20 cellular contexts compared by ENCODE assay signal in the genomic region with DNA sequence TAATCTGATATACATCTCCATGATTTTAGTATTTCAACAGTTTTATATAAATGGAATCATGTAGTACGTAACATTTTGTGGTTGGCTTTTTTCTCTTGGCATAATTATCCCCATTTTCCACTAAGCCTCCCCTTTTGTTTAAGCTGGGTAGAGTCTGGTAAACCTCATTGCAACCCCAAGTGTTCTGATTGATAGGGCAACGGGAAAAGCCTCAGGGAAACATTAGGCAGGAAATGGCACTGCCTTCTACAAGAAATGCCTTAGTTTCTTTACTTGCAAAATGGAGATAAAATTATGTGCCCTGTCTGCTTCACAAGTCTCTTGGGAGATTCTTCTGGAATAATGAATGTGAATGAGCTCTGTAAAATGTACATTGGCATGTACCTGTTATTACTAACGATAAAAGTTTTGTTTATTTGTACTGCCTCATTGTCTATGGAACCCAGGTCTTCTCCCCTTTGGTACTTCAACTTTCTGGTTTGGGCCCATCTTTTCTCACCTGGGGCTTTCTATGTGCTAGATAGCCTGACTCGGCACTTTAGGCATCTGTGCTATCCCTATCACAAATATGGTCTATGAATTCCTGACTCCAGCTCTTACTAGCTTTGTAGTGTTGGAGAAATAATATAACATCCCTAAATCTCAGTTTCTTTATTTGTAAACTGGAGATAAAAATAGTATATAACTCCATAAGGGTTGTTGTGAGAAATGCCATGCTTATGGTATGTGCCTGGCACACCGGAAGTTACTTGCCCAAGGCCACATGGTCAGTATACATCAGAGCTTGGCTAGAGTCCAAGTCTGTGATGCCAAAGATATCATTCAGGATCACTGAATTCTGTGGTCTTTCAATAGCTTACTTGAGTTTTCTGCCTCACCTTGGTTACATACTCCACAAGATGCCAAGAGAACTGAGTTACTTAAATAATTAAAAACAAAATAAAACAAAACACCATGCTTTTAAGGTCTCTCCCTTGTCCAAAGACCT. TPM values are rescaled to one million over a fixed set of nuclear protein-coding genes. Genes with fewer than 3 reads are reported as not detected.
A peak's percentile ranks its signal among the peaks of the same experiment; 100 is the strongest.
DNase-seq lines count a peak whose midpoint lies in the region; TF ChIP-seq lines count a peak whose summit lies in the region.
"Had no signal": no experiment of that assay in that cellular context is flagged by ENCODE, and none has a peak within 500 bp of the region (broad histone marks: within the 10 kb centered on the region; RNA-seq: fewer than 3 reads in every experiment).

No MANE protein-coding gene starts in this region.

- in situ Hi-C loops in SK-MEL-5 (cut with HindIII; ENCODE audit: low pct_unique_long_range_greater_than_20kb, low sequenced_read_pairs): no loop called here

- no peaks in the 10 kb centered on the region for H3K36me3 Mint-ChIP-seq in glutamatergic neuron (ENCODE audit: unreplicated experiment)
- H3K36me3 Mint-ChIP-seq: CD4-positive, alpha-beta memory T cell had no signal

- DNase-seq in Daoy (ENCODE audit: low read depth) (peak; percentile 28), HT1080 (ENCODE audit: low read depth) (peak; percentile 9), SK-MEL-5 (ENCODE audit: low read depth, low spot score) (peak; percentile 18), foreskin melanocyte (peak; percentile 42), foreskin fibroblast (no peak), glutamatergic neuron (no peak), activated gamma-delta T cell treated with Interleukin-2 at 50 U/mL for 16 hours (no peak)
- DNase-seq: activated naive CD4-positive, alpha-beta T cell treated with anti-CD3 and anti-CD28 coated beads for 36 hours; activated T-cell treated with anti-CD3 and anti-CD28 coated beads, Interleukin-2, amount 50 U/mL, for 24 hours; CD4-positive, alpha-beta memory T cell; central memory CD4-positive, alpha-beta T cell; DMS79; dorsolateral prefrontal cortex; hypothalamus; NCI-H1092 treated with DMSO at 0.1 percent for 48 hours; NCI-H1930; sigmoid colon; uterus had no signal

- H3K27ac Mint-ChIP-seq in glutamatergic neuron (ENCODE audit: unreplicated experiment): no peak overlapping the region
- H3K27ac Mint-ChIP-seq: activated naive CD4-positive, alpha-beta T cell treated with anti-CD3 and anti-CD28 coated beads for 36 hours; activated T-cell treated with anti-CD3 and anti-CD28 coated beads, Interleukin-2, amount 50 U/mL, for 24 hours; CD4-positive, alpha-beta memory T cell had no signal

- TF ChIP-seq CTCF in foreskin fibroblast (IDR thresholded peaks at IDR 0.05; ENCODE audit: low read depth, low read length): no peak
- no peak for TF ChIP-seq CTCF in glutamatergic neuron (IDR thresholded peaks at IDR 0.05; ENCODE audit: partially characterized antibody, unreplicated experiment)

- H3K27me3 Mint-ChIP-seq in glutamatergic neuron (ENCODE audit: unreplicated experiment): peaks cover 3% of the 10 kb centered on the region

- no peak overlapping the region for H3K4me3 ChIP-seq in foreskin fibroblast (ENCODE audit: low read depth in 1 of 2, low read length in 2 of 2)
- H3K4me3 ChIP-seq: dorsolateral prefrontal cortex, sigmoid colon, suprapubic skin, uterus had no signal

- H3K4me1 Mint-ChIP-seq in glutamatergic neuron (ENCODE audit: low read depth, unreplicated experiment): no peaks in the 10 kb centered on the region

- no peak overlapping the region for H3K4me3 Mint-ChIP-seq in glutamatergic neuron (ENCODE audit: unreplicated experiment)
- H3K4me3 Mint-ChIP-seq: activated naive CD4-positive, alpha-beta T cell treated with anti-CD3 and anti-CD28 coated beads for 36 hours; activated T-cell treated with anti-CD3 and anti-CD28 coated beads, Interleukin-2, amount 50 U/mL, for 24 hours; CD4-positive, alpha-beta memory T cell; neural crest cell had no signal

- no peaks in the 10 kb centered on the region for H3K9me3 Mint-ChIP-seq in glutamatergic neuron (ENCODE audit: unreplicated experiment)
- H3K9me3 Mint-ChIP-seq: activated naive CD4-positive, alpha-beta T cell treated with anti-CD3 and anti-CD28 coated beads for 36 hours; activated T-cell treated with anti-CD3 and anti-CD28 coated beads, Interleukin-2, amount 50 U/mL, for 24 hours; CD4-positive, alpha-beta memory T cell had no signal

RNA-seq across cellular contexts. Expression of gene ZNF169, which starts 48.2 kb away (rescaled TPM):
- total RNA-seq in Daoy (2014; rRNA removed; shearing (Covaris generic)): 1.1 and 1.9 TPM in 2 replicates
- 2.8 and 4.1 TPM in 2 replicates for total RNA-seq in HT1080 (2014; rRNA removed; shearing (Covaris generic))
- polyA plus RNA-seq in HT1080 (2015; cell fraction: cytosol; rRNA removed): 2.7 and 3.8 TPM in 2 replicates
- polyA plus RNA-seq in HT1080 (2015; cell fraction: nucleus; rRNA removed): 24.8 and 27.6 TPM in 2 replicates
- total RNA-seq in SK-MEL-5 (2014; rRNA removed; shearing (Covaris generic)): 3.5 and 6.3 TPM in 2 replicates
- 1.7 and 1.9 TPM in 2 replicates for polyA plus RNA-seq in SK-MEL-5 (2015; cell fraction: cytosol; rRNA removed)
- 29.5 and 37.3 TPM in 2 replicates for polyA plus RNA-seq in SK-MEL-5 (2015; cell fraction: nucleus; rRNA removed)
- 4.9 TPM for total RNA-seq in glutamatergic neuron (ENCODE audit: unreplicated experiment)

Comparison
In these comparisons a context has a peak if more than half of its experiments do, and no peak if none do; other contexts are left out.
1. DNase-seq: peak in Daoy (single experiment), HT1080 (single experiment), SK-MEL-5 (single experiment) and foreskin melanocyte (single experiment); none in foreskin fibroblast (0 of 2), glutamatergic neuron (single experiment) and activated gamma-delta T cell treated with Interleukin-2 at 50 U/mL for 16 hours (single experiment).